8 cellular contexts compared by ENCODE assay signal in the genomic region with DNA sequence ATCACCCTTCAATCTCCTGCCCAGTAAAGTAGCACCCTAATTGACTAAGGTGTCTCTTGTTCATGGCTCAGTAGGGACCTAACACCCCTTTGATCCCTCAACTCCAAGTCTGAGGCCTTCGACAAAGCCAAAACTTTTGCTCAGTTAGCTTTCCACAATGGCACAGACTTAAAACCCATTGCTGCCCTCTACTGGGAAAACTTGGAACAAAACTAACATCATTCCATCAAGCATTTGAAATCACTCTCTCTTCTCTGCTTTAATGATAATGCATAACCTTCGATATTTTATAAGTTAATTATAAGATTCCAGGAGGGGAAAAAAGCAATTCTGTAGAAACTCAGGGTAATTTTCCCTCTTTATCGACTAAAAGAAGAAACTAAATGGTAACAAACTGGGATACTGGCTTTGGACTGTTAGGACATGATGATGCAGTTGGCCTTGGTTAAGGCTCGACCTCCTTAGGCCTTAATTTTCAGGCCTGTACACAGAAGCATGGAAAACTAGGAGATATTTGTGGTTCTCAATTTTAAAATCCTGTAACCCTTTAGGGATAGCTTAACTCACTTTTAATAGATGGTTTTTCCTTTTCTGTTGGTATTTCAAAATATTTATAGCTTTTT.
A peak's percentile ranks its signal among the peaks of the same experiment; 100 is the strongest.
DNase-seq lines count a peak whose midpoint lies in the region; ATAC-seq and TF ChIP-seq lines count a peak whose summit lies in the region.

No MANE protein-coding gene starts in this region.

- peaks cover 5% of the 10 kb centered on the region; the same call in 1 of the 2 replicates for H3K36me3 Mint-ChIP-seq in HFFc6 (ENCODE audit: low read depth)
- H3K36me3 Mint-ChIP-seq in stimulated activated naive B cell treated with anti-CD40 and anti-IgM and Interleukin-4, amounts not matched to agents 10 μg/mL and 1 μg/mL and 100 μg/mL, for 72 hours, result peaks cover 12 to 15% of the 10 kb centered on the region in 2 donors

- H3K27me3 ChIP-seq in adipocyte (replicated peaks; ENCODE audit: control insufficient read depth, insufficient read depth, low read length), result no peaks in the 10 kb centered on the region

- H3K4me3 Mint-ChIP-seq in HFFc6, result no peak overlapping the region
- no peak overlapping the region for H3K4me3 Mint-ChIP-seq in stimulated activated naive B cell treated with anti-CD40 and anti-IgM and Interleukin-4, amounts not matched to agents 10 μg/mL and 1 μg/mL and 100 μg/mL, for 72 hours

- peaks cover 37% of the 10 kb centered on the region for H3K36me3 ChIP-seq in adipocyte (ENCODE audit: control insufficient read depth, insufficient read depth, low read length, severe bottlenecking)

- H3K4me3 ChIP-seq in adipocyte (ENCODE audit: low read length), result no peak overlapping the region

- H3K27ac Mint-ChIP-seq in HFFc6, result no peak overlapping the region
- no peak overlapping the region for H3K27ac Mint-ChIP-seq in stimulated activated naive B cell treated with anti-CD40 and anti-IgM and Interleukin-4, amounts not matched to agents 10 μg/mL and 1 μg/mL and 100 μg/mL, for 72 hours

- no peaks in the 10 kb centered on the region; the same call in 1 of the 2 replicates for H3K27me3 Mint-ChIP-seq in HFFc6 (ENCODE audit: insufficient read depth)
- no peaks in the 10 kb centered on the region for H3K27me3 Mint-ChIP-seq in stimulated activated naive B cell treated with anti-CD40 and anti-IgM and Interleukin-4, amounts not matched to agents 10 μg/mL and 1 μg/mL and 100 μg/mL, for 72 hours

- peak overlapping the region; percentile 74 for H3K9ac ChIP-seq in adipocyte (ENCODE audit: low read length)

- DNase-seq in A172 (ENCODE audit: low spot score) (peak; percentile 57), EH (ENCODE audit: low read depth) (peak; percentile 65), HFFc6 (peak; percentile 53), NCI-H2029 treated with DMSO at 0.1 percent for 48 hours (lab: John Stamatoyannopoulos, UW) (peak; percentile 33), adipocyte (ENCODE audit: low read depth) (peak; percentile 84), iPS-NIHi11 (ENCODE audit: low spot score) (peak; percentile 27)
- DNase-seq in stimulated activated naive B cell treated with anti-CD40 and anti-IgM and Interleukin-4, amounts not matched to agents 10 μg/mL and 1 μg/mL and 100 μg/mL, for 72 hours, result peak; percentile 17

- peak; percentile 59 to 62 for ATAC-seq in stimulated activated naive B cell treated with anti-CD40 and anti-IgM and Interleukin-4, amounts not matched to agents 10 μg/mL and 1 μg/mL and 100 μg/mL, for 72 hours (replicated peaks)
- ATAC-seq in HG02973 (IDR thresholded peaks at IDR 0.05; ENCODE audit: unreplicated experiment), result no peak

- no peaks in the 10 kb centered on the region for H3K9me3 ChIP-seq in adipocyte (ENCODE audit: control insufficient read depth, low read length)

- H3K4me1 Mint-ChIP-seq in HFFc6 (ENCODE audit: low read depth), result no peaks in the 10 kb centered on the region
- H3K4me1 Mint-ChIP-seq in stimulated activated naive B cell treated with anti-CD40 and anti-IgM and Interleukin-4, amounts not matched to agents 10 μg/mL and 1 μg/mL and 100 μg/mL, for 72 hours, result peaks cover 3 to 6% of the 10 kb centered on the region in 2 donors

- TF ChIP-seq CTCF in HFFc6 (IDR thresholded peaks at IDR 0.05), result peak; percentile 82

- H3K4me1 ChIP-seq in adipocyte (ENCODE audit: control insufficient read depth, insufficient read depth, low read length), result peaks cover 27% of the 10 kb centered on the region

- no peaks in the 10 kb centered on the region for H3K9me3 Mint-ChIP-seq in HFFc6
- peaks cover 0 to 2% of the 10 kb centered on the region in 2 donors for H3K9me3 Mint-ChIP-seq in stimulated activated naive B cell treated with anti-CD40 and anti-IgM and Interleukin-4, amounts not matched to agents 10 μg/mL and 1 μg/mL and 100 μg/mL, for 72 hours

Comparison
In these comparisons a context has a peak if more than half of its experiments do, and no peak if none do; other contexts are left out.
1. DNase-seq: peak in every context shown above with its lines; median percentile 84 in adipocyte; 65 in EH; 57 in A172; 53 in HFFc6; 33 in NCI-H2029 treated with DMSO at 0.1 percent for 48 hours; 27 in iPS-NIHi11; 17 in stimulated activated naive B cell treated with anti-CD40 and anti-IgM and Interleukin-4, amounts not matched to agents 10 μg/mL and 1 μg/mL and 100 μg/mL, for 72 hours.